In genomic region chr9:36190388-36191289, GRCh38 we compare ENCODE assay signal across 8 cellular contexts. TPM values are rescaled to one million over a fixed set of nuclear protein-coding genes. Genes with fewer than 3 reads are reported as not detected.
A peak's percentile ranks its signal among the peaks of the same experiment; 100 is the strongest.
DNase-seq lines count a peak whose midpoint lies in the region; ATAC-seq and TF ChIP-seq lines count a peak whose summit lies in the region.

CLTA (plus strand) TSS chr9:36190921; CDS start chr9:36191057, 136 bp downstream.

- WGBS in spleen, 5 donors = 0 to 1% (median 0%) methylated on average over 59 to 68 of the region's 68 CpGs

- H3K27ac ChIP-seq in spleen = peak within 1 kb of the TSS; percentile 88 to 97 (median 91)

- H3K4me1 ChIP-seq in spleen = peaks cover 22 to 67% (median 46%) of the 10 kb centered on the region in 6 donors

- ATAC-seq in GM19025 (IDR thresholded peaks at IDR 0.05; ENCODE audit: low read depth, unreplicated experiment) (peak; percentile 97), HG03342 (IDR thresholded peaks at IDR 0.05; ENCODE audit: unreplicated experiment) (peak; percentile 98)

- peaks cover 0 to 19% (median 0%) of the 10 kb centered on the region in 6 donors for H3K36me3 ChIP-seq in spleen

- intact Hi-C loops in spleen (cut with DNase I; ENCODE audit: low total_unique reads) = no loop called here

- no peaks in the 10 kb centered on the region for H3K9me3 ChIP-seq in spleen

- peak in 8 of 11 experiments; percentile 13 to 64 (median 53) for TF ChIP-seq CTCF in spleen (IDR thresholded peaks at IDR 0.05 in 8 of 11, conservative IDR thresholded peaks at IDR 0.05 in 3 of 11)

- DNase-seq in AG20443 (ENCODE audit: low spot score) (peak; percentile 98), NCI-H345 treated with DMSO at 0.1 percent for 48 hours (lab: John Stamatoyannopoulos, UW; ENCODE audit: unreplicated experiment) (peak; percentile 97), inferior parietal cortex (ENCODE audit: extremely low spot score) (peak; percentile 98), spleen (peak; percentile 97)
- DNase-seq in activated CD4-positive, CD25-positive, alpha-beta regulatory T cell (lab: John Stamatoyannopoulos, UW) = peak; percentile 83 to 91 (median 86)
- DNase-seq in central memory CD4-positive, alpha-beta T cell = peak; percentile 97

- H3K27me3 ChIP-seq in spleen (replicated peaks in 1 of 7) = no peaks in the 10 kb centered on the region

- TF ChIP-seq POLR2A in spleen (IDR thresholded peaks at IDR 0.05) = peak in 2 of 3 donors; percentile 45 to 64

- H3K4me3 ChIP-seq in spleen = peak within 1 kb of the TSS; percentile 77 to 99 (median 95)

RNA-seq across cellular contexts. Expression of gene CLTA, which starts in this region (rescaled TPM):
- total RNA-seq in spleen = 100 to 1,000 TPM; 122 to 166 (median 140) TPM
- polyA plus RNA-seq in spleen = 100 to 1,000 TPM in 2 of 3 donors, 10 to 100 TPM in 1; 92.0 to 176 (median 133) TPM

Comparison
In these comparisons a context has a peak if more than half of its experiments do, and no peak if none do; other contexts are left out.
1. Peak in every context shown above with its lines: DNase-seq, ATAC-seq, H3K4me3 ChIP-seq and H3K27ac ChIP-seq.